ENCODE assay signal across 12 cellular contexts in the genomic region with DNA sequence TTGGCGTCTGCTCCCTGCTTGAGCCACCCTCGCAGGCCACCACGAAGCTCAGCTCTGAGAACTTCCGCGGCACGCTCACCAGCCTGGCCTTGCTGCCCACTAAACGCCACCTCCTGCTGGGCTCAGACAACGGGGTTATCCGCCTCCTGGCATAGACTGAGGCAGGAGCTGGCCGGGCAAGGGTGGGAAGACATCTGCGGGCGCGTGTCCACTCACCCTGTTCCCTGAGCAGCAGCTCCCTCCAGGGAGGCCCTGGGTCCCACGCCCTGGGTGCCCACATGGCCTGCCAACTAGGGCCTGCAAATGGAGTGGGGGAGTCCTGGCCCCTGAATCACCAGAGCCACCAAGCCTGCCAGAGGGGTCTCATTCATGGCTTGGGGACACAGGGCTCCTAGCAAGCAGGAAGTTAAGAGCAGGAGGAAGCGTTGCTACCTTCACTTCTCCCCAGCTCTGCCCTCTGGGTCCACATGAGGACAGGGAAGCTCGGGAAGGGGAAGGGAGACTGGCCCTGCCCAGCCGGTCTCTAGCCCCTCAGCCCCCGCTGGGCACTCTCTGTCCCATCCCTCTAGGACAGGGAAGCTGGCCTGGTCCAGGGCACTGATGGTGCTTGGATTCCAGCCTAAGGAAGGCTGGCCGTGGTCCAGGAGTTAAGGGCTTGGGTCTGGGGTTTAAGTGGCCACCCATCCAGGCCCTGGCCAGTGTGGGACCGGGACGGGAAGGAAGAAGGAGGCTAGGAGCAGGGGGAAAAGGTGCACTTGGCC. TPM values are rescaled to one million over a fixed set of nuclear protein-coding genes. Genes with fewer than 3 reads are reported as not detected.
DNase-seq lines count a peak whose midpoint lies in the region; ATAC-seq and TF ChIP-seq lines count a peak whose summit lies in the region.
"Had no signal": no experiment of that assay in that cellular context is flagged by ENCODE, and none has a peak within 500 bp of the region (broad histone marks: within the 10 kb centered on the region; RNA-seq: fewer than 3 reads in every experiment).

No MANE protein-coding gene starts in this region.

- peaks cover 2% of the 10 kb centered on the region; the same call in 1 of the 2 replicates for H3K27me3 ChIP-seq in IMR-90 (ENCODE audit: control insufficient read depth, insufficient read depth, low read length)
- H3K27me3 ChIP-seq in neural progenitor cell, result no peaks in the 10 kb centered on the region

- peak overlapping the region; percentile 51 for H3K4me3 Mint-ChIP-seq in dendritic cell treated with granulocyte-macrophage colony-stimulating factor and Interleukin-4, amounts not matched to agents 40 ng/mL and 50 ng/mL, for 4 days
- H3K4me3 Mint-ChIP-seq in neural progenitor cell, result peak overlapping the region; percentile 30
- H3K4me3 Mint-ChIP-seq: activated CD8-positive, alpha-beta memory T cell treated with anti-CD3 and anti-CD28 coated beads, Interleukin-2, amount 10 ng/mL, durations not matched to agents 7 days and 5 days; central memory CD8-positive, alpha-beta T cell had no signal

- H3K9me1 ChIP-seq in IMR-90 (ENCODE audit: insufficient read depth, low read length), result peaks cover 5% of the 10 kb centered on the region; the same call in 1 of the 2 replicates

- H3K79me2 ChIP-seq in neural progenitor cell (ENCODE audit: low read depth), result no peaks in the 10 kb centered on the region

- H2BK15ac ChIP-seq in IMR-90 (ENCODE audit: low read depth, low read length), result no peak overlapping the region

- CTCF ChIA-PET in IMR-90 (lab: Yijun Ruan, JAX), result no interaction called here

- no peak overlapping the region for H4K91ac ChIP-seq in IMR-90 (ENCODE audit: insufficient read depth, low read depth, low read length)

- H3K27ac Mint-ChIP-seq in dendritic cell treated with granulocyte-macrophage colony-stimulating factor and Interleukin-4, amounts not matched to agents 40 ng/mL and 50 ng/mL, for 4 days, result peak overlapping the region; percentile 92
- H3K27ac Mint-ChIP-seq in neural progenitor cell, result peak overlapping the region; percentile 90
- H3K27ac Mint-ChIP-seq: activated CD8-positive, alpha-beta memory T cell treated with anti-CD3 and anti-CD28 coated beads, Interleukin-2, amount 10 ng/mL, durations not matched to agents 7 days and 5 days had no signal

- POLR2A ChIA-PET in IMR-90 (lab: Charles Lee; ENCODE audit: unreplicated experiment), result no interaction called here

- no peaks in the 10 kb centered on the region for H3K9me3 Mint-ChIP-seq in dendritic cell treated with granulocyte-macrophage colony-stimulating factor and Interleukin-4, amounts not matched to agents 40 ng/mL and 50 ng/mL, for 4 days
- H3K9me3 Mint-ChIP-seq in neural progenitor cell, result no peaks in the 10 kb centered on the region
- H3K9me3 Mint-ChIP-seq: central memory CD8-positive, alpha-beta T cell had no signal

- ATAC-seq in IMR-90 (ENCODE audit: low read depth) (no peak), GM18498 (IDR thresholded peaks at IDR 0.05; ENCODE audit: unreplicated experiment) (no peak)
- ATAC-seq: activated CD8-positive, alpha-beta memory T cell treated with anti-CD3 and anti-CD28 coated beads, Interleukin-2, amount 10 ng/mL, durations not matched to agents 7 days and 5 days had no signal

- H3K4me3 ChIP-seq in IMR-90 (ENCODE audit: insufficient read depth, low read depth, low read length) (no peak overlapping the region), neural progenitor cell (no peak overlapping the region)

- intact Hi-C loops in IMR-90 (cut with micrococcal nuclease), result no loop called here
- intact Hi-C loops in dendritic cell treated with granulocyte-macrophage colony-stimulating factor and Interleukin-4, amounts not matched to agents 40 ng/mL and 50 ng/mL, for 4 days (cut with micrococcal nuclease), result loop anchor here (5.0 kb wide), 1 partner anchor 45 kb away; no protein-coding TSS in a partner anchor

- 0 out of 4 replicates have a peak, but pooled peaks cover 0 to 4% of the 10 kb centered on the region in 2 experiments for H3K79me1 ChIP-seq in IMR-90 (ENCODE audit: low read depth in 1 of 2, low read length in 2 of 2)

- H3K9ac ChIP-seq in IMR-90 (ENCODE audit: low read depth, low read length) (no peak overlapping the region), neural progenitor cell (no peak overlapping the region)

- TF ChIP-seq CTCF in IMR-90 (conservative IDR thresholded peaks at IDR 0.05; ENCODE audit: low read depth, low read length) (no peak), neural progenitor cell (IDR thresholded peaks at IDR 0.05) (no peak)

- no peak overlapping the region for H4K5ac ChIP-seq in IMR-90 (ENCODE audit: low read depth, low read length)

- H3K9me3 ChIP-seq in IMR-90 (ENCODE audit: control insufficient read depth, insufficient read depth, low read length) (no peaks in the 10 kb centered on the region), neural progenitor cell (ENCODE audit: low read depth) (no peaks in the 10 kb centered on the region)

- H4K20me1 ChIP-seq in IMR-90 (ENCODE audit: insufficient read depth, low read length) (no peaks in the 10 kb centered on the region), neural progenitor cell (ENCODE audit: low read depth) (no peaks in the 10 kb centered on the region)

- H3K36me3 Mint-ChIP-seq in dendritic cell treated with granulocyte-macrophage colony-stimulating factor and Interleukin-4, amounts not matched to agents 40 ng/mL and 50 ng/mL, for 4 days (ENCODE audit: low read depth), result peaks cover 74% of the 10 kb centered on the region
- H3K36me3 Mint-ChIP-seq in neural progenitor cell, result peaks cover 3% of the 10 kb centered on the region

- H3K4me2 ChIP-seq in IMR-90 (ENCODE audit: low read depth, low read length) (no peak overlapping the region), neural progenitor cell (no peak overlapping the region)

- whole genome bisulfite sequencing in IMR-90 (ENCODE audit: extremely low coverage in 2 of 2, insufficient read length in 1 of 2), 2 experiments, result 98% methylated on average over 8 of the region's 21 CpGs; no CpG with 5 or more reads in 1 of the 2 experiments

- H3K27ac ChIP-seq in IMR-90 (ENCODE audit: insufficient read depth, low read length) (no peak overlapping the region), neural progenitor cell (no peak overlapping the region)

- H2BK120ac ChIP-seq in IMR-90 (ENCODE audit: low read depth, low read length), result no peak overlapping the region

- in situ Hi-C loops in IMR-90 (cut with MboI; ENCODE audit: low sequenced_read_pairs), result no loop called here

- H3K14ac ChIP-seq in IMR-90 (replicated peaks; ENCODE audit: low read depth, low read length), result no peak overlapping the region

- H3K4me1 ChIP-seq in IMR-90 (ENCODE audit: control insufficient read depth, insufficient read depth, low read length), result peaks cover 8% of the 10 kb centered on the region
- no peaks in the 10 kb centered on the region for H3K4me1 ChIP-seq in neural progenitor cell

- dilution Hi-C loops in IMR-90 (cut with HindIII; ENCODE audit: low sequenced_read_pairs, unreplicated experiment), result no loop called here

- peaks cover 16% of the 10 kb centered on the region for H3K36me3 ChIP-seq in IMR-90 (ENCODE audit: control insufficient read depth, insufficient read depth, low read length)
- no peaks in the 10 kb centered on the region for H3K36me3 ChIP-seq in neural progenitor cell

- H2AK5ac ChIP-seq in IMR-90 (ENCODE audit: low read depth, low read length), result 0 out of 2 replicates have a peak overlapping the region, but pooled peaks have one; percentile 3

- no peaks in the 10 kb centered on the region for H3F3A ChIP-seq in neural progenitor cell (ENCODE audit: low read depth)

- no TSS peak for BruUV-seq in IMR-90 (replicated peaks; lab: Mats Ljungman, UMichigan)

- no peak for DNase-seq in IMR-90
- no peak for DNase-seq in neural progenitor cell (ENCODE audit: low spot score)
- no peak for DNase-seq in stimulated activated CD4-positive, alpha-beta T cell treated with anti-CD3 and anti-CD28 coated beads, Interleukin-4, amount 100 ng/mL, for 1 hour
- DNase-seq in NCI-H2029 (lab: John Stamatoyannopoulos, UW), result no peak
- DNase-seq: activated CD8-positive, alpha-beta memory T cell treated with anti-CD3 and anti-CD28 coated beads, Interleukin-2, amount 10 ng/mL, durations not matched to agents 7 days and 5 days; activated naive CD4-positive, alpha-beta T cell treated with anti-CD3 and anti-CD28 coated beads, Interleukin-2, amount 50 U/mL, for 16 hours; NCI-H1417 treated with DMSO at 0.1 percent for 48 hours; NCI-H446; stimulated activated CD4-positive, alpha-beta T cell treated with anti-CD3 and anti-CD28 coated beads, Interleukin-2, amount 100 ng/mL, for 24 hours had no signal

- no peak overlapping the region for H3K23ac ChIP-seq in IMR-90 (ENCODE audit: low read depth, low read length)

- no peaks in the 10 kb centered on the region for H3K27me3 Mint-ChIP-seq in dendritic cell treated with granulocyte-macrophage colony-stimulating factor and Interleukin-4, amounts not matched to agents 40 ng/mL and 50 ng/mL, for 4 days
- peaks cover under 1% of the 10 kb centered on the region for H3K27me3 Mint-ChIP-seq in neural progenitor cell (ENCODE audit: insufficient read depth, low read depth)
- H3K27me3 Mint-ChIP-seq: activated CD8-positive, alpha-beta memory T cell treated with anti-CD3 and anti-CD28 coated beads, Interleukin-2, amount 10 ng/mL, durations not matched to agents 7 days and 5 days; central memory CD8-positive, alpha-beta T cell had no signal

- no peak for TF ChIP-seq POLR2A in IMR-90 (IDR thresholded peaks at IDR 0.05; ENCODE audit: low read depth, low read length)

- no peak overlapping the region for H2BK5ac ChIP-seq in IMR-90 (ENCODE audit: low read depth, low read length, poor library complexity, severe bottlenecking)

- H2AK9ac ChIP-seq in IMR-90 (replicated peaks; ENCODE audit: low read depth, low read length, poor library complexity), result no peak overlapping the region

- no peak overlapping the region for H2BK20ac ChIP-seq in IMR-90 (ENCODE audit: low read depth, low read length)

- TF ChIP-seq RAD21 in IMR-90 (IDR thresholded peaks at IDR 0.05; ENCODE audit: low read length), result no peak

- no peak overlapping the region for H3K56ac ChIP-seq in IMR-90 (ENCODE audit: extremely low read depth, insufficient read depth, low read length)

- no peak overlapping the region for H3K4ac ChIP-seq in IMR-90 (ENCODE audit: low read depth, low read length)

- peaks cover 73% of the 10 kb centered on the region for H3K4me1 Mint-ChIP-seq in dendritic cell treated with granulocyte-macrophage colony-stimulating factor and Interleukin-4, amounts not matched to agents 40 ng/mL and 50 ng/mL, for 4 days (ENCODE audit: low read depth)
- peaks cover 12% of the 10 kb centered on the region for H3K4me1 Mint-ChIP-seq in neural progenitor cell
- H3K4me1 Mint-ChIP-seq: central memory CD8-positive, alpha-beta T cell had no signal

- H4K8ac ChIP-seq in IMR-90 (ENCODE audit: low read depth in 2 of 2, low read length in 2 of 2), result no peak overlapping the region

- H2AFZ ChIP-seq in IMR-90 (replicated peaks; ENCODE audit: low read length, poor library complexity) (no peak overlapping the region), neural progenitor cell (replicated peaks) (no peak overlapping the region)

- H3K18ac ChIP-seq in IMR-90 (ENCODE audit: low read depth, low read length), result no peak overlapping the region

RNA-seq across cellular contexts. Expression of gene SERPINF2, which starts 5.0 kb away (rescaled TPM):
- total RNA-seq in IMR-90 (2012; rRNA removed), result not detected in 2 replicates
- polyA plus RNA-seq in IMR-90 (2012; rRNA removed), result not detected in 2 replicates
- polyA plus RNA-seq in IMR-90 (2012; cell fraction: cytosol; rRNA removed), result 0.02 TPM in 1 of 2 replicates, not detected in the other
- polyA plus RNA-seq in IMR-90 (2012; cell fraction: nucleus; rRNA removed; ENCODE audit: low replicate concordance), result 0.08 and 0.17 TPM in 2 replicates
- total RNA-seq in neural progenitor cell (ENCODE audit: low replicate concordance), result 0.59 TPM in 1 of 2 replicates, not detected in the other

RNA-seq across cellular contexts. Expression of gene WDR81, which starts 13.2 kb away (rescaled TPM):
- 3.0 and 3.9 TPM in 2 replicates for total RNA-seq in IMR-90 (2012; rRNA removed)
- 8.4 and 10.4 TPM in 2 replicates for polyA plus RNA-seq in IMR-90 (2012; rRNA removed)
- 4.5 and 7.7 TPM in 2 replicates for polyA plus RNA-seq in IMR-90 (2012; cell fraction: cytosol; rRNA removed)
- 21.3 and 52.6 TPM in 2 replicates for polyA plus RNA-seq in IMR-90 (2012; cell fraction: nucleus; rRNA removed; ENCODE audit: low replicate concordance)
- total RNA-seq in neural progenitor cell (ENCODE audit: low replicate concordance), result 1.9 and 10.4 TPM in 2 replicates

RNA-seq across cellular contexts. Expression of gene SERPINF1, which starts 24.1 kb away (rescaled TPM):
- total RNA-seq in IMR-90 (2012; rRNA removed), result 11.7 and 15.6 TPM in 2 replicates
- polyA plus RNA-seq in IMR-90 (2012; rRNA removed), result 90.2 and 94.3 TPM in 2 replicates
- polyA plus RNA-seq in IMR-90 (2012; cell fraction: cytosol; rRNA removed), result 104 and 232 TPM in 2 replicates
- 61.8 and 102 TPM in 2 replicates for polyA plus RNA-seq in IMR-90 (2012; cell fraction: nucleus; rRNA removed; ENCODE audit: low replicate concordance)
- total RNA-seq in neural progenitor cell (ENCODE audit: low replicate concordance), result 57.9 and 93.5 TPM in 2 replicates

RNA-seq across cellular contexts. Expression of gene TLCD2, which starts 27.5 kb away (rescaled TPM):
- total RNA-seq in IMR-90 (2012; rRNA removed) (0.72 and 0.83 TPM in 2 replicates), neural progenitor cell (ENCODE audit: low replicate concordance) (0.15 and 0.28 TPM in 2 replicates)
- 0.67 and 1.2 TPM in 2 replicates for polyA plus RNA-seq in IMR-90 (2012; rRNA removed)
- polyA plus RNA-seq in IMR-90 (2012; cell fraction: cytosol; rRNA removed), result 0.49 and 0.75 TPM in 2 replicates
- 0.75 and 2.1 TPM in 2 replicates for polyA plus RNA-seq in IMR-90 (2012; cell fraction: nucleus; rRNA removed; ENCODE audit: low replicate concordance)

RNA-seq across cellular contexts. Expression of gene PRPF8, which starts 53.0 kb away (rescaled TPM):
- total RNA-seq in IMR-90 (2012; rRNA removed) (113 and 141 TPM in 2 replicates), neural progenitor cell (ENCODE audit: low replicate concordance) (119 and 173 TPM in 2 replicates)
- polyA plus RNA-seq in IMR-90 (2012; rRNA removed), result 160 and 167 TPM in 2 replicates
- polyA plus RNA-seq in IMR-90 (2012; cell fraction: cytosol; rRNA removed), result 63.5 and 106 TPM in 2 replicates
- 249 and 303 TPM in 2 replicates for polyA plus RNA-seq in IMR-90 (2012; cell fraction: nucleus; rRNA removed; ENCODE audit: low replicate concordance)
